In the genomic region with DNA sequence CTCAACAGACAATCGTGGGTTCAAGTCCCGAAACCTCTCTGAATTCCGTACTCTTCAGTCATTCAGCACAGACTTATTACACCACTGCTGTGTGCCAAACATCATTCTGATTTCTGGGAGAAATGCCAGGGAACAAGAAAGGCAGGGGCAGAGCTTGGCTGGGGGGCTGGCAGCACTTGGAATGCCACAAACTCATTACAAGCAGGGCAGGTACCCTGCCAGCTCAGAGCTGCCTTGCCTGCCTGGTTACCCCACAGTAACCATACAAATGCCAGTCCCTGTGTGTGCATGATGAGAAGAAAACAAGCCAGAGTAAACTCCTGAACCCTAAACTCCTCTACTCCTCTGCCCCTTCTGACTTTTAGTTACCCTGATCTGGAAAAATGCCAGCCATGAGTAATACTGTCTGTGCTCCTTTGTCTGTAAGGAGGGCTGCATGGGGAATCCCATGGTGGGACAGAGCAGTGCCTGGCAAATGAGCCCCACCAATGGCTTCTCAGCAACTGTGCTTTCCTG, we compare ENCODE assay signal across 11 cellular contexts. TPM values are rescaled to one million over a fixed set of nuclear protein-coding genes. Genes with fewer than 3 reads are reported as not detected.
DNase-seq lines count a peak whose midpoint lies in the region; ATAC-seq and TF ChIP-seq lines count a peak whose summit lies in the region.
"Had no signal": no experiment of that assay in that cellular context is flagged by ENCODE, and none has a peak within 500 bp of the region (broad histone marks: within the 10 kb centered on the region; RNA-seq: fewer than 3 reads in every experiment).

No MANE protein-coding gene starts in this region.

- peak overlapping the region in 2 of 3 donors; percentile 9 to 12 for H3K27ac ChIP-seq in thyroid gland
- H3K27ac ChIP-seq: transverse colon had no signal

- H3K4me1 Mint-ChIP-seq in activated naive CD8-positive, alpha-beta T cell treated with anti-CD3 and anti-CD28 coated beads, Interleukin-2, amount 50 U/mL, for 24 hours = peaks cover 28% of the 10 kb centered on the region
- H3K4me1 Mint-ChIP-seq in activated naive CD8-positive, alpha-beta T cell treated with anti-CD3 and anti-CD28 coated beads for 36 hours = peaks cover 13% of the 10 kb centered on the region

- no peak overlapping the region for H3K4me3 Mint-ChIP-seq in activated naive CD8-positive, alpha-beta T cell treated with anti-CD3 and anti-CD28 coated beads, Interleukin-2, amount 50 U/mL, for 24 hours
- no peak overlapping the region for H3K4me3 Mint-ChIP-seq in activated naive CD8-positive, alpha-beta T cell treated with anti-CD3 and anti-CD28 coated beads for 36 hours
- H3K4me3 Mint-ChIP-seq: naive thymus-derived CD4-positive, alpha-beta T cell had no signal

- ATAC-seq in activated naive CD8-positive, alpha-beta T cell treated with anti-CD3 and anti-CD28 coated beads, Interleukin-2, amount 50 U/mL, for 24 hours = peak; percentile 38
- no peak for ATAC-seq in GM21515 (IDR thresholded peaks at IDR 0.05; ENCODE audit: unreplicated experiment)
- no peak for ATAC-seq in HG03095 (IDR thresholded peaks at IDR 0.05; ENCODE audit: unreplicated experiment)
- ATAC-seq: naive thymus-derived CD4-positive, alpha-beta T cell had no signal

- TF ChIP-seq POLR2A in thyroid gland (IDR thresholded peaks at IDR 0.05) = no peak

- H3K4me1 ChIP-seq in thyroid gland = peaks cover 6 to 27% of the 10 kb centered on the region in 2 donors

- no peaks in the 10 kb centered on the region for H3K9me3 ChIP-seq in thyroid gland
- H3K9me3 ChIP-seq: transverse colon had no signal

- H3K4me3 ChIP-seq in fibroblast of pulmonary artery (replicated peaks; ENCODE audit: low read depth, low read length) (no peak overlapping the region), thyroid gland (replicated peaks in 1 of 3) (no peak overlapping the region)
- H3K4me3 ChIP-seq: transverse colon had no signal

- no peaks in the 10 kb centered on the region for H3K27me3 ChIP-seq in thyroid gland
- H3K27me3 ChIP-seq: transverse colon had no signal

- no peak overlapping the region for H3K27ac Mint-ChIP-seq in activated naive CD8-positive, alpha-beta T cell treated with anti-CD3 and anti-CD28 coated beads, Interleukin-2, amount 50 U/mL, for 24 hours
- no peak overlapping the region for H3K27ac Mint-ChIP-seq in activated naive CD8-positive, alpha-beta T cell treated with anti-CD3 and anti-CD28 coated beads for 36 hours
- H3K27ac Mint-ChIP-seq: naive thymus-derived CD4-positive, alpha-beta T cell had no signal

- H3K36me3 Mint-ChIP-seq in activated naive CD8-positive, alpha-beta T cell treated with anti-CD3 and anti-CD28 coated beads, Interleukin-2, amount 50 U/mL, for 24 hours (ENCODE audit: low read depth) = no peaks in the 10 kb centered on the region
- no peaks in the 10 kb centered on the region for H3K36me3 Mint-ChIP-seq in activated naive CD8-positive, alpha-beta T cell treated with anti-CD3 and anti-CD28 coated beads for 36 hours

- no peak for DNase-seq in activated naive CD8-positive, alpha-beta T cell treated with anti-CD3 and anti-CD28 coated beads, Interleukin-2, amount 50 U/mL, for 24 hours
- no peak for DNase-seq in activated naive CD8-positive, alpha-beta T cell treated with anti-CD3 and anti-CD28 coated beads for 36 hours
- DNase-seq in T1000 (lab: John Stamatoyannopoulos, UW) (peak; percentile 25), fibroblast of pulmonary artery (ENCODE audit: low read depth) (peak; percentile 54), thyroid gland (peak; percentile 94), NOMO-1 (lab: John Stamatoyannopoulos, UW; ENCODE audit: unreplicated experiment in 2 of 2) (no peak)
- DNase-seq: naive thymus-derived CD4-positive, alpha-beta T cell; NCI-H2029 treated with DMSO at 0.1 percent for 48 hours; transverse colon had no signal

- H3K9me3 Mint-ChIP-seq in activated naive CD8-positive, alpha-beta T cell treated with anti-CD3 and anti-CD28 coated beads, Interleukin-2, amount 50 U/mL, for 24 hours = no peaks in the 10 kb centered on the region
- H3K9me3 Mint-ChIP-seq in activated naive CD8-positive, alpha-beta T cell treated with anti-CD3 and anti-CD28 coated beads for 36 hours = no peaks in the 10 kb centered on the region
- H3K9me3 Mint-ChIP-seq: naive thymus-derived CD4-positive, alpha-beta T cell had no signal

- 42 to 45% methylated on average over 3 of the region's 3 CpGs for WGBS in thyroid gland, 2 donors

- no peak for TF ChIP-seq CTCF in fibroblast of pulmonary artery (IDR thresholded peaks at IDR 0.05; ENCODE audit: low read length, missing control alignments)
- TF ChIP-seq CTCF in thyroid gland (IDR thresholded peaks at IDR 0.05) = no peak

- intact Hi-C loops in thyroid gland (cut with DNase I) = loop anchor here (5.0 kb wide), 1 partner anchor 38 kb away; no protein-coding TSS in a partner anchor

- H3K27me3 Mint-ChIP-seq in activated naive CD8-positive, alpha-beta T cell treated with anti-CD3 and anti-CD28 coated beads, Interleukin-2, amount 50 U/mL, for 24 hours = peaks cover 2% of the 10 kb centered on the region
- no peaks in the 10 kb centered on the region for H3K27me3 Mint-ChIP-seq in activated naive CD8-positive, alpha-beta T cell treated with anti-CD3 and anti-CD28 coated beads for 36 hours

- H3K36me3 ChIP-seq in thyroid gland = no peaks in the 10 kb centered on the region
- H3K36me3 ChIP-seq: transverse colon had no signal

RNA-seq across cellular contexts. Expression of a gene that starts 6.9 kb away (rescaled TPM):
- total RNA-seq in activated naive CD8-positive, alpha-beta T cell treated with anti-CD3 and anti-CD28 coated beads for 36 hours = 10 to 100 TPM; 31.2 to 33.7 TPM
- total RNA-seq in thyroid gland = 10 to 100 TPM; 22.7 to 38.0 (median 31.0) TPM

RNA-seq across cellular contexts. Expression of a gene that starts 11.5 kb away (rescaled TPM):
- total RNA-seq in activated naive CD8-positive, alpha-beta T cell treated with anti-CD3 and anti-CD28 coated beads for 36 hours = under 1 TPM; 0.31 to 0.56 TPM
- total RNA-seq in thyroid gland = 1 to 10 TPM; 4.3 to 9.4 (median 6.9) TPM

RNA-seq across cellular contexts. Expression of a gene that starts 16.7 kb away (rescaled TPM):
- total RNA-seq in activated naive CD8-positive, alpha-beta T cell treated with anti-CD3 and anti-CD28 coated beads for 36 hours = 100 to 1,000 TPM; 262 to 269 TPM
- 100 to 1,000 TPM; 164 to 216 (median 191) TPM for total RNA-seq in thyroid gland

RNA-seq across cellular contexts. Expression of a gene that starts 19.0 kb away (rescaled TPM):
- total RNA-seq in activated naive CD8-positive, alpha-beta T cell treated with anti-CD3 and anti-CD28 coated beads for 36 hours = 100 to 1,000 TPM; 117 to 121 TPM
- total RNA-seq in thyroid gland = 10 to 100 TPM in 2 of 4 donors, 1 to 10 TPM in 2; 8.8 to 16.0 (median 11.6) TPM

RNA-seq across cellular contexts. Expression of a gene that starts 30.6 kb away (rescaled TPM):
- total RNA-seq in activated naive CD8-positive, alpha-beta T cell treated with anti-CD3 and anti-CD28 coated beads for 36 hours = 1 to 10 TPM; 3.1 to 3.7 TPM
- total RNA-seq in thyroid gland = 1 to 10 TPM; 3.8 to 9.8 (median 5.9) TPM

Comparison
In these comparisons a context has a peak if more than half of its experiments do, and no peak if none do; other contexts are left out.
1. DNase-seq: peak in T1000 (single experiment), fibroblast of pulmonary artery (single experiment) and thyroid gland (2 of 2); none in activated naive CD8-positive, alpha-beta T cell treated with anti-CD3 and anti-CD28 coated beads, Interleukin-2, amount 50 U/mL, for 24 hours (single experiment), activated naive CD8-positive, alpha-beta T cell treated with anti-CD3 and anti-CD28 coated beads for 36 hours (single experiment) and NOMO-1 (0 of 2).